ENCODE assay signal across 8 cellular contexts in genomic region chrX:20067709-20068315, GRCh38. TPM values are rescaled to one million over a fixed set of nuclear protein-coding genes. Genes with fewer than 3 reads are reported as not detected.
DNase-seq lines count a peak whose midpoint lies in the region; ATAC-seq, FAIRE-seq and TF ChIP-seq lines count a peak whose summit lies in the region.

No MANE protein-coding gene starts in this region.

- DNase-seq in COLO668 (lab: John Stamatoyannopoulos, UW; ENCODE audit: unreplicated experiment) (peak; percentile 6), NCI-H2029 treated with DMSO at 0.1 percent for 48 hours (lab: John Stamatoyannopoulos, UW) (peak; percentile 43), kidney (peak; percentile 90), aorta (peak; percentile 83 to 89), type B pancreatic cell (ENCODE audit: extremely low spot score, unreplicated experiment) (no peak)
- no peak for DNase-seq in central memory CD4-positive, alpha-beta T cell

- H3K9me3 ChIP-seq in kidney (ENCODE audit: control insufficient read depth in 1 of 2, low read length in 2 of 2) (no peaks in the 10 kb centered on the region), aorta (ENCODE audit: control insufficient read depth, low read length) (no peaks in the 10 kb centered on the region)

- intact Hi-C loops in kidney (cut with DNase I) = no loop called here
- intact Hi-C loops in aorta (cut with DNase I) = loop anchor here in 1 of 2 donors (5.0 kb wide), 1 partner anchor 76 kb away; the partner anchor contains the start of gene BCLAF3

- H3K4me1 ChIP-seq in kidney (ENCODE audit: control insufficient read depth in 1 of 2, insufficient read depth in 1 of 2, low read depth in 1 of 2, low read length in 2 of 2) (no peaks in the 10 kb centered on the region), aorta (ENCODE audit: control insufficient read depth in 1 of 2, insufficient read depth in 2 of 2, low read length in 2 of 2) (no peaks in the 10 kb centered on the region)

- H3K36me3 ChIP-seq in kidney (ENCODE audit: control insufficient read depth in 1 of 2, insufficient read depth in 2 of 2, low read length in 2 of 2) (no peaks in the 10 kb centered on the region), aorta (ENCODE audit: control insufficient read depth in 1 of 2, insufficient read depth in 2 of 2, low read length in 1 of 2) (no peaks in the 10 kb centered on the region)

- peaks cover 18% of the 10 kb centered on the region for H3K4me1 Mint-ChIP-seq in brain
- H3K4me1 Mint-ChIP-seq in type B pancreatic cell (ENCODE audit: unreplicated experiment) = peaks cover 7% of the 10 kb centered on the region

- no peaks in the 10 kb centered on the region for H3K27me3 ChIP-seq in aorta (ENCODE audit: control insufficient read depth in 1 of 2, insufficient read depth in 2 of 2, low read length in 1 of 2)

- H3K9me3 Mint-ChIP-seq in brain (peaks cover 0 to 11% (median 0%) of the 10 kb centered on the region in 5 experiments), type B pancreatic cell (no peaks in the 10 kb centered on the region)

- no peak overlapping the region for H3K4me3 ChIP-seq in kidney (ENCODE audit: low read length in 2 of 2)
- no peak overlapping the region for H3K4me3 ChIP-seq in aorta (ENCODE audit: low read length in 2 of 2)

- no peak overlapping the region for H3K9ac ChIP-seq in kidney (ENCODE audit: low read length in 2 of 2)

- no peaks in the 10 kb centered on the region for H3K27me3 Mint-ChIP-seq in brain
- H3K27me3 Mint-ChIP-seq in type B pancreatic cell = no peaks in the 10 kb centered on the region

- H3K27ac Mint-ChIP-seq in brain = peak overlapping the region in 4 of 5 experiments; percentile 52 to 92 (median 72)
- no peak overlapping the region for H3K27ac Mint-ChIP-seq in type B pancreatic cell

- peak; percentile 81 for FAIRE-seq in kidney (lab: Jason Lieb, UNC)

- H3K27ac ChIP-seq in kidney (ENCODE audit: low read depth in 2 of 2, low read length in 2 of 2) = no peak overlapping the region
- H3K27ac ChIP-seq in aorta (ENCODE audit: low read depth in 1 of 2, low read length in 2 of 2) = no peak overlapping the region

- H3K36me3 Mint-ChIP-seq in brain (no peaks in the 10 kb centered on the region), type B pancreatic cell (no peaks in the 10 kb centered on the region)

- 32 to 34% methylated on average over 6 of the region's 6 CpGs for WGBS in aorta, 2 donors

- peak; percentile 84 for ATAC-seq in aorta (ENCODE audit: low FRiP score)
- no peak for ATAC-seq in GM19463 (IDR thresholded peaks at IDR 0.05; ENCODE audit: unreplicated experiment)

- TF ChIP-seq CTCF in brain (conservative IDR thresholded peaks at IDR 0.05) (no peak), kidney (IDR thresholded peaks at IDR 0.05; ENCODE audit: borderline replicate concordance, extremely low read depth, insufficient read depth) (no peak), type B pancreatic cell (conservative IDR thresholded peaks at IDR 0.05) (no peak)

- H3K4me3 Mint-ChIP-seq in brain (peak overlapping the region in 1 of 5 experiments; percentile 68), type B pancreatic cell (no peak overlapping the region)

RNA-seq across cellular contexts. Expression of gene MAP7D2, which starts 48.9 kb away (rescaled TPM):
- 12.5 TPM for polyA plus RNA-seq in brain (ENCODE audit: insufficient read depth, low read depth, low replicate concordance)
- 0.76 TPM for total RNA-seq in kidney
- 3.6 TPM for polyA plus RNA-seq in kidney (ENCODE audit: insufficient read depth, low read depth, low replicate concordance)
- total RNA-seq in aorta = under 1 TPM; 0.23 to 0.36 TPM
- polyA plus RNA-seq in aorta = under 1 TPM; 0.31 to 0.38 TPM
- total RNA-seq in type B pancreatic cell (ENCODE audit: low replicate concordance) = 2.0 and 2.8 TPM in 2 replicates

Comparison
In these comparisons a context has a peak if more than half of its experiments do, and no peak if none do; other contexts are left out.
1. DNase-seq: peak in COLO668 (single experiment), NCI-H2029 treated with DMSO at 0.1 percent for 48 hours (single experiment), kidney (single experiment) and aorta (2 of 2); none in central memory CD4-positive, alpha-beta T cell (single experiment) and type B pancreatic cell (single experiment).